8 cellular contexts compared by ENCODE assay signal in the genomic region with DNA sequence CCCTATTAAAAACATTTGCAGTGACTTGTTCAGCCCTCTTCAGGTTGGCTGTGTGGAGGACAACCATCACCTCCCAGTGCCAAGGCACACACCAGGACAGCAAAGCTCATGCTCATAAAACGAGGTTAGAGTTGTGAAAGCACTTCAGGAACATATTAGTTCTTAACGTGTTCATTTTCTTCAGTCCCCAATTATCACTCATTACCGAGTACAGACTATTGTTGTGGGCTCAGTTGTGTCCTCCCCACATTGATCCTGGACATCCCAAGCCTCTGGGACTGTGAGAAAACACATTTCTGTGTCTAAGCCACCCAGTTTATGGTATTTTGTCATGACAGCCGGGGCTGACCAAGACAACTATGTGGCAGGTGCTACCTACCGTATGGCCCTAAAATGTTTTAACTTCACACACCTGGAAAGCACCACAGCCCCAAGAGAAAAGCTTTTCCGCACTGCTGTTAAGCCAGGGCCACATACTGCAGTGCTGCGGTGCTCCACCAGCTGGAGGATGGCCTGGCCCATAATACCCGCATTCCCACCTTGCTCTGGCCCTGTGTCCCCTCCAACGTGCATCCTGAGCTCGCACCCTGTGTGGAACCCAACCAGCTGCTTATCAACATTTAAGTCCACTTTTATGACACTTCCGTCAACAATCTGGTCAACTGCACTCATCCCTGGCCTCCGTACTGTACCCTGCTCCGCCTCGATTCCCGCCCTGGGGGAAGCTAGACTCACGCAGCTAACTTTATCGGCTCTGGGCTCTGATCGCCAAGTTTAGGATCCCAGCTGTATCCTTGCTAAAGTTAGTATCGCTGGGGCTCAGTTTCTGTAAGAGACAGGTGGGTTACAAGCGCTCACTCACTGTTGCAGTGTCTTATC.
DNase-seq lines count a peak whose midpoint lies in the region; ATAC-seq and TF ChIP-seq lines count a peak whose summit lies in the region.
"Not testable (repeated sequence)": the region's sequence is repeated elsewhere in the genome, so short reads cannot be mapped to it uniquely, and the experiment has no call there.

No MANE protein-coding gene starts in this region.

- 35% methylated on average over 18 of the region's 20 CpGs for WGBS in thymus

- not testable (repeated sequence) for TF ChIP-seq CTCF in astrocyte of the spinal cord (IDR thresholded peaks at IDR 0.05; ENCODE audit: low read depth, low read length); nephron (IDR thresholded peaks at IDR 0.05; ENCODE audit: unreplicated experiment in 3 of 3)

- ATAC-seq in GM18502 (IDR thresholded peaks at IDR 0.05; ENCODE audit: poor library complexity, unreplicated experiment) (peak; percentile 35), GM21786 (IDR thresholded peaks at IDR 0.05; ENCODE audit: unreplicated experiment) (peak; percentile 14), HG03280 (IDR thresholded peaks at IDR 0.05; ENCODE audit: unreplicated experiment) (peak; percentile 17), Right ventricle myocardium superior (ENCODE audit: poor library complexity) (peak; percentile 12)

- not testable (repeated sequence) for H3K27me3 ChIP-seq in SJCRH30; thymus (ENCODE audit: control insufficient read depth, insufficient read depth)

- H3K4me3 ChIP-seq in SJCRH30 (peak overlapping the region; percentile 77; the same call in 1 of the 2 replicates), astrocyte of the spinal cord (ENCODE audit: low read depth, low read length) (peak overlapping the region; percentile 60), thymus (ENCODE audit: low read length) (peak overlapping the region; percentile 50)

- H3K4me1 Mint-ChIP-seq in nephron: peaks cover 17% of the 10 kb centered on the region

- in situ Hi-C loops in astrocyte of the spinal cord (cut with HindIII; ENCODE audit: low sequenced_read_pairs): not testable (repeated sequence)

- H3K36me3 Mint-ChIP-seq in nephron (ENCODE audit: low read depth): not testable (repeated sequence)

- peak overlapping the region in 2 of 3 experiments; percentile 72 to 82 for H3K27ac Mint-ChIP-seq in nephron

- H3K27me3 Mint-ChIP-seq in nephron (ENCODE audit: low read depth): not testable (repeated sequence)

- H3K4me1 ChIP-seq in SJCRH30; thymus (ENCODE audit: control insufficient read depth, insufficient read depth, low read length): not testable (repeated sequence)

- intact Hi-C loops in Right ventricle myocardium superior (cut with DNase I): not testable (repeated sequence)

- H3K4me3 Mint-ChIP-seq in nephron: peak overlapping the region; percentile 96 to 98 (median 97)

- not testable (repeated sequence) for H3K9me3 Mint-ChIP-seq in nephron

- DNase-seq in SJCRH30: peak in 1 of 2 experiments; percentile 13
- not testable (repeated sequence) for DNase-seq in astrocyte of the spinal cord (ENCODE audit: low read depth, low spot score); Right ventricle myocardium superior

- H3K27ac ChIP-seq in SJCRH30; thymus (ENCODE audit: low read depth): not testable (repeated sequence)

- H3K36me3 ChIP-seq in SJCRH30; thymus (ENCODE audit: control insufficient read depth, insufficient read depth): not testable (repeated sequence)

- not testable (repeated sequence) for H3K9me3 ChIP-seq in SJCRH30 (replicated peaks); thymus (ENCODE audit: control insufficient read depth)
